In the genomic region with DNA sequence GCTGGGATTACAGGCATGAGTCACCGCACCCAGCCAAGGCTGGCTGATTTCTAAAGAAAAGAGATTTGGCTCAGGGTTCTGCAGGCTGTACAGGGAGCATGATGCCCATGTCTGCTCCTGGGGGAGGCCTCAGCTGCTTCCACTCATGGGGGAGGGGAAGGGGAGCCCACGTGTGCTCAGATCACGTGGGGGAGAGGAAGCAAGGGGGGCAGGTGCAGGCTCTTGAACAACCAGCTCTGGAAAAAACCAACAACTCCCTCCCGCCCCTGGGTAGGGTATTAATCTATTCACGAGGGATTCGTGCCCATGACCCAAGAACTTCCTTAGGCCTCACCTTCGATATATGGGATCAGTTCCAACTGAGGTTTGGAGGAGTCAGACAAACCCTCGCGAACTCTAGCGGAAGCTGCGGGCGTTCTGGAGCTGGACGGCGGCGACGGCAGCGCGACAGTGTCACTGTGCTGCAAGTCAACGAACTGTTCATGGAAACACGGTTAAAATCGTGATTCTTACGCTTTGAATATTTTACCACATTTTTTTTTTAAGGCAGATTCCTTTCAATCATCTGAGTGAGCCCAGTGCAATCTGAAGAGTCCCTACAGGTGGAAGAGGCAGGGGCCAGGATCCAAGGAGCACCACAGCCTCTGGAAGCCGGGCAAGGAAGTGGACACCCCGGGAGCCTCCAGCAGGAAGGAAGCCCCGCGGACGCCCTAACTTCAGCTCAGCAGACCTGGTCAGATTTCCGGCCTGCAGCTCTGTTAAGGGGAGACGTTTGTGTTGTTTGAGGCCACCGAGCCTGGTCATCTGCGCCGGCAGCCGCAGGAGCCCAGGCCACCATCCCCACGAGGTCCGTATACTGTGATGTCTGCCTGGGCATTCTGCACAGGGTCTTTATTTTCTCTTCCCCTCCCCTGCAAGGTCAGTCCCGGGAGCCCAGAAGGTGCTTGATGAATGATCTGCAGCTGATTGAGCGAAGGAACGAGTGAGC, we compare ENCODE assay signal across 19 cellular contexts. TPM values are rescaled to one million over a fixed set of nuclear protein-coding genes. Genes with fewer than 3 reads are reported as not detected.
"Had no signal": no experiment of that assay in that cellular context is flagged by ENCODE, and none has a peak within 500 bp of the region (broad histone marks: within the 10 kb centered on the region; RNA-seq: fewer than 3 reads in every experiment).

No MANE protein-coding gene starts in this region.

- H3K4me1 ChIP-seq: heart left ventricle, psoas muscle, tibial nerve had no signal

- H3K4me3 ChIP-seq: heart left ventricle, psoas muscle, spleen, tibial nerve had no signal

- ATAC-seq: activated CD4-positive, alpha-beta T cell treated with anti-CD3 and anti-CD28 coated beads for 36 hours; naive thymus-derived CD8-positive, alpha-beta T cell; sciatic nerve had no signal

- H3K27ac ChIP-seq: heart left ventricle, psoas muscle, spleen, tibial nerve had no signal

- FAIRE-seq: astrocyte, endothelial cell of umbilical vein, frontal cortex, islet of Langerhans had no signal

- DNase-seq: activated CD4-positive, alpha-beta memory T cell treated with anti-CD3 and anti-CD28 coated beads, Interleukin-2, amount 10 ng/mL, durations not matched to agents 7 days and 5 days; activated CD4-positive, alpha-beta T cell treated with anti-CD3 and anti-CD28 coated beads for 36 hours; activated gamma-delta T cell treated with Interleukin-2 at 50 U/mL for 16 hours; activated naive CD8-positive, alpha-beta T cell treated with anti-CD3 and anti-CD28 coated beads, Interleukin-2, amount 10 ng/mL, durations not matched to agents 7 days and 5 days; activated T-cell treated with anti-CD3 and anti-CD28 coated beads, Interleukin-2, amount 50 U/mL, for 48 hours; heart left ventricle; mammary epithelial cell; spleen; stimulated activated CD4-positive, alpha-beta T cell treated with anti-CD3 and anti-CD28 coated beads, Interleukin-1b, Interleukin-23, amount 100 ng/mL, for 48 hours; stimulated activated naive B cell treated with anti-CD40 and anti-IgM and Interleukin-4, amounts not matched to agents 10 μg/mL and 1 μg/mL and 100 μg/mL, for 72 hours; T-helper 9 cell had no signal

- H3K27me3 ChIP-seq: heart left ventricle, tibial nerve had no signal

RNA-seq across cellular contexts. Expression of gene CTTN, which starts 45.0 kb away (rescaled TPM):
- polyA plus RNA-seq: naive thymus-derived CD8-positive, alpha-beta T cell had no signal
